ENCODE assay signal across 8 cellular contexts in the genomic region with DNA sequence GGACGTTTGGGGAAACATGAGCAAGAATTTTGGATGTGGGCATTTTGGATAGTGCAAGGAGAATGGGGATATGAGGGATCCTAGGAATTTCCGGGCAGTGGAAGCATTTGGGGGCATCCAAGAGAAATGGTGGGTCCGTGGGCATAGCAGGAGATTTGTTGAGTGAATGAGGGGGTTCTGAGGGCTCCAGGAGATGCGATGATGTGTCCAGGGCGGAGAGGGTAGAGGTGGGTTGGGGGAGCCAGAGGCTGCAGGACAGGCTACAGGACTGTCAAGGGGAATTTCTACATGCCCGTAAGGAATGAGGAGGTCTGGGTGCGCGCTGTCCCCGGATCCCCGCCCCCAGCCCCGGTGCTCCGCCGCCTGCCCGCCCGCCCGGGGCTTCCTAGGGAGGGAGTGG. TPM values are rescaled to one million over a fixed set of nuclear protein-coding genes. Genes with fewer than 3 reads are reported as not detected.
A peak's percentile ranks its signal among the peaks of the same experiment; 100 is the strongest.
DNase-seq lines count a peak whose midpoint lies in the region; ATAC-seq and TF ChIP-seq lines count a peak whose summit lies in the region.

No MANE protein-coding gene starts in this region.

- ATAC-seq in HG03457 (IDR thresholded peaks at IDR 0.05; ENCODE audit: unreplicated experiment) = peak; percentile 15

- no peak for DNase-seq in GM12865 (ENCODE audit: low read depth)
- no peak for DNase-seq in breast epithelium (ENCODE audit: low spot score in 2 of 2)
- DNase-seq in NCI-H1092 (lab: John Stamatoyannopoulos, UW) = no peak
- no peak for DNase-seq in cortex of kidney (lab: John Stamatoyannopoulos, UW)
- DNase-seq in NOMO-1 (lab: John Stamatoyannopoulos, UW; ENCODE audit: unreplicated experiment in 2 of 2) = no peak
- no peak for DNase-seq in UCSD-AML1 (lab: John Stamatoyannopoulos, UW; ENCODE audit: unreplicated experiment)

- H3K36me3 ChIP-seq in breast epithelium (peaks cover 4% of the 10 kb centered on the region), muscle layer of duodenum (ENCODE audit: control insufficient read depth in 1 of 2, insufficient read depth in 2 of 2, low read length in 2 of 2) (peaks cover 11 to 23% of the 10 kb centered on the region in 2 donors)

- no peak for TF ChIP-seq POLR2A in breast epithelium (IDR thresholded peaks at IDR 0.05)

- peak overlapping the region; percentile 53 for H3K4me3 ChIP-seq in GM12865 (ENCODE audit: low read depth, low read length)
- H3K4me3 ChIP-seq in breast epithelium = peak overlapping the region; percentile 77 to 81 (median 77)
- H3K4me3 ChIP-seq in muscle layer of duodenum (ENCODE audit: low read depth in 1 of 2, low read length in 2 of 2) = peak overlapping the region; percentile 67 to 87

- H3K4me1 ChIP-seq in breast epithelium (peaks cover 5% of the 10 kb centered on the region in 2 donors), muscle layer of duodenum (ENCODE audit: control insufficient read depth in 1 of 2, insufficient read depth in 2 of 2, low read length in 2 of 2) (peaks cover 14 to 25% of the 10 kb centered on the region in 2 donors)

- H3K9me3 ChIP-seq in breast epithelium (no peaks in the 10 kb centered on the region), muscle layer of duodenum (ENCODE audit: control insufficient read depth in 1 of 2, low read length in 2 of 2) (no peaks in the 10 kb centered on the region)

- intact Hi-C loops in breast epithelium (cut with DNase I; ENCODE audit: low total_unique reads) = no loop called here

- H3K27ac ChIP-seq in breast epithelium = peak overlapping the region in 1 of 2 donors; percentile 82
- H3K27ac ChIP-seq in muscle layer of duodenum (ENCODE audit: low read length) = peak overlapping the region; percentile 16

- TF ChIP-seq CTCF in GM12865 (IDR thresholded peaks at IDR 0.05; ENCODE audit: insufficient read depth, low read depth, low read length, missing control alignments) (no peak), breast epithelium (IDR thresholded peaks at IDR 0.05) (no peak)

- H3K27me3 ChIP-seq in breast epithelium (no peaks in the 10 kb centered on the region), muscle layer of duodenum (ENCODE audit: low read depth, low read length) (no peaks in the 10 kb centered on the region)

RNA-seq across cellular contexts. Expression of gene FRS3, which starts 0.4 kb away (rescaled TPM):
- 1 to 10 TPM; 3.5 to 4.3 (median 3.8) TPM for total RNA-seq in breast epithelium

RNA-seq across cellular contexts. Expression of gene PRICKLE4, which starts 1.2 kb away (rescaled TPM):
- total RNA-seq in breast epithelium = 1 to 10 TPM in 2 of 3 donors, under 1 TPM in 1; 0.80 to 5.3 (median 3.3) TPM

RNA-seq across cellular contexts. Expression of gene TOMM6, which starts 8.2 kb away (rescaled TPM):
- 100 to 1,000 TPM; 108 to 127 (median 117) TPM for total RNA-seq in breast epithelium

RNA-seq across cellular contexts. Expression of gene PGC, which starts 32.1 kb away (rescaled TPM):
- 1 to 10 TPM in 1 of 3 donors, not detected in 2; 3.2 TPM for total RNA-seq in breast epithelium

RNA-seq across cellular contexts. Expression of gene TFEB, which starts 43.9 kb away (rescaled TPM):
- total RNA-seq in breast epithelium = 10 to 100 TPM; 15.7 to 20.6 (median 18.4) TPM
